Comparison of ENCODE assay signal across 12 cellular contexts in the genomic region with DNA sequence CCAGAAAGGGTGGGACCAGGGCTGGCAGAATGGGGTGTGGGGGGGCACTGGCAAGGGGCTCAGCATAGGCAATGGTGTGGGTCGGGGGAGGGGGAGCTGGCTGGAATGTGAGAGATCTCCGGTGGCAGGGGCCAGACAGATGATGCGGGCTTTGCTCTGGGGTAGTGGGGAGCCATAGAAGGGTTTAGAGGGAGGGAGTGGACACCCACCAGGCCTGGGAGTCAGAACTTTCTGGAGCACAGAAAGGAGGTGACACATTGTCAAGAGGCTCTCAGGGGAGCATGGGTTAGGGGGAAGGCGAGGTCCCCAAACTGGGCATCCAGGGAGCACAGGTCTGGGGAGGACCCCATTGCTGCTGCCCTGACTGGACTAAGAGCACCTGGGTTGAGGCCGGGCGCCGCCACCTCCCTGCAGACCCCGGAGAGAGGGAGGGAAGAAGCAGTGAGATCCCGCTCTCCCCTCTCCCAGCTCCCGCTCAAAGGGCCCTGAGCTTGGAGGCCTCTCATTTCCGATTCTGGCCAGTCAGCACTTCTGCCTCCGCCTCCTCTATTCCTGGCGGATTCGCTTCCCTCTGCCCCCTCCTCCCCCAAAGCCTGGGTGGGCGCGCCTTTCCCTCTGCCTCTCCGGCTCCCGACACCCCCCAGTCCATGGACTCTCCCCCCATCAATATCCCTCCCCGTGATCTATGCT. TPM values are rescaled to one million over a fixed set of nuclear protein-coding genes. Genes with fewer than 3 reads are reported as not detected.
DNase-seq lines count a peak whose midpoint lies in the region; ATAC-seq, FAIRE-seq and TF ChIP-seq lines count a peak whose summit lies in the region.
"Had no signal": no experiment of that assay in that cellular context is flagged by ENCODE, and none has a peak within 500 bp of the region (broad histone marks: within the 10 kb centered on the region; RNA-seq: fewer than 3 reads in every experiment).

No MANE protein-coding gene starts in this region.

- no peak for TF ChIP-seq CTCF in choroid plexus epithelial cell (conservative IDR thresholded peaks at IDR 0.05; ENCODE audit: low read depth, low read length)
- no peak for TF ChIP-seq CTCF in kidney (IDR thresholded peaks at IDR 0.05; ENCODE audit: borderline replicate concordance, extremely low read depth, insufficient read depth)

- WGBS in GM23248 (ENCODE audit: low coverage in 1 of 2, low lambda C conversion rate in 2 of 2, missing lambda C conversion rate in 2 of 2), 2 experiments = 32 to 50% methylated on average over 8 to 18 of the region's 19 CpGs

- H3K79me2 ChIP-seq in GM23248 (ENCODE audit: insufficient read depth) = peaks cover 60% of the 10 kb centered on the region

- peak; percentile 64 for ATAC-seq in sciatic nerve
- ATAC-seq in GM18861 (IDR thresholded peaks at IDR 0.05; ENCODE audit: unreplicated experiment) = no peak
- no peak for ATAC-seq in activated CD4-positive, CD25-positive, alpha-beta regulatory T cell treated with anti-CD3 and anti-CD28 coated beads, Interleukin-2, amount 50 U/mL, for 24 hours
- ATAC-seq: stimulated activated naive CD8-positive, alpha-beta T cell treated with anti-CD3 and anti-CD28 coated beads, Interleukin-15, Interleukin-2, amounts not matched to agents 100 U/mL and 50 U/mL, for 24 hours had no signal

- H3K4me3 ChIP-seq in GM23248 (no peak overlapping the region), choroid plexus epithelial cell (ENCODE audit: low read depth, low read length) (no peak overlapping the region), kidney (ENCODE audit: low read length in 2 of 2) (no peak overlapping the region)
- H3K4me3 ChIP-seq: PC-9 had no signal

- FAIRE-seq in kidney (lab: Jason Lieb, UNC) = no peak

- peak overlapping the region; percentile 84 for H3K27ac ChIP-seq in GM23248
- peak overlapping the region; percentile 94 to 98 for H3K27ac ChIP-seq in kidney (ENCODE audit: low read depth in 2 of 2, low read length in 2 of 2)
- H3K27ac ChIP-seq: epithelial cell of prostate, PC-9 had no signal

- H4K20me1 ChIP-seq in GM23248 (ENCODE audit: insufficient read depth) = no peaks in the 10 kb centered on the region

- peak overlapping the region; percentile 47 for H3K4me2 ChIP-seq in GM23248 (ENCODE audit: unreplicated experiment)
- H3K4me2 ChIP-seq: PC-9 had no signal

- no peaks in the 10 kb centered on the region for H3K9me2 ChIP-seq in GM23248 (ENCODE audit: insufficient read depth)

- H3K9ac ChIP-seq in GM23248 = peak overlapping the region; percentile 44
- peak overlapping the region in 1 of 2 donors; percentile 61 for H3K9ac ChIP-seq in kidney (ENCODE audit: low read length in 2 of 2)

- H3K9me3 ChIP-seq in GM23248 (ENCODE audit: low read depth) (no peaks in the 10 kb centered on the region), kidney (ENCODE audit: control insufficient read depth in 1 of 2, low read length in 2 of 2) (no peaks in the 10 kb centered on the region)

- intact Hi-C loops in kidney (cut with DNase I) = no loop called here
- intact Hi-C loops in sciatic nerve (cut with DNase I) = no loop called here

- H3K27me3 ChIP-seq in GM23248 (replicated peaks; ENCODE audit: insufficient read depth) = no peaks in the 10 kb centered on the region

- H3F3A ChIP-seq in GM23248 (ENCODE audit: insufficient read depth) = peaks cover 20% of the 10 kb centered on the region; the same call in 1 of the 2 replicates

- DNase-seq in GM23248 (peak; percentile 70), choroid plexus epithelial cell (ENCODE audit: low read depth) (peak; percentile 56), kidney (no peak), sciatic nerve (ENCODE audit: low spot score) (no peak), NCI-H748 (lab: John Stamatoyannopoulos, UW; ENCODE audit: unreplicated experiment) (no peak)
- DNase-seq in activated CD4-positive, alpha-beta T cell treated with anti-CD3 and anti-CD28 coated beads for 48 hours = no peak
- DNase-seq: KBM-7; PC-9; stimulated activated naive CD8-positive, alpha-beta T cell treated with anti-CD3 and anti-CD28 coated beads, Interleukin-15, Interleukin-2, amounts not matched to agents 100 U/mL and 50 U/mL, for 24 hours had no signal

- H3K36me3 ChIP-seq in GM23248 (ENCODE audit: low read depth) (peaks cover 25% of the 10 kb centered on the region), kidney (ENCODE audit: control insufficient read depth in 1 of 2, insufficient read depth in 2 of 2, low read length in 2 of 2) (peaks cover 7 to 19% of the 10 kb centered on the region in 2 donors)

- in situ Hi-C loops in GM23248 (cut with MboI) = no loop called here

- H2AFZ ChIP-seq in GM23248 = no peak overlapping the region
- H2AFZ ChIP-seq: PC-9 had no signal

- H3K4me1 ChIP-seq in GM23248 (ENCODE audit: insufficient read depth) = peaks cover 28% of the 10 kb centered on the region
- H3K4me1 ChIP-seq in kidney (ENCODE audit: control insufficient read depth in 1 of 2, insufficient read depth in 1 of 2, low read depth in 1 of 2, low read length in 2 of 2) = peaks cover 18 to 33% of the 10 kb centered on the region in 2 donors

RNA-seq across cellular contexts. Expression of gene SMIM24, which starts 21.6 kb away (rescaled TPM):
- not detected in 2 replicates for total RNA-seq in GM23248 (2014; rRNA removed; shearing (Covaris generic))
- not detected in 2 replicates for polyA plus RNA-seq in GM23248 (2016; fragmentation: Nextera tagmentation; extraction: Ambion mirVana)
- total RNA-seq in kidney = 49.8 TPM
- polyA plus RNA-seq in kidney (ENCODE audit: insufficient read depth, low read depth, low replicate concordance) = 1,108 TPM
- not detected for total RNA-seq in sciatic nerve
- total RNA-seq: PC-9 had no signal

RNA-seq across cellular contexts. Expression of gene SMIM44, which starts 24.5 kb away (rescaled TPM):
- not detected in 2 replicates for total RNA-seq in GM23248 (2014; rRNA removed; shearing (Covaris generic))
- not detected in 2 replicates for polyA plus RNA-seq in GM23248 (2016; fragmentation: Nextera tagmentation; extraction: Ambion mirVana)
- not detected for total RNA-seq in kidney
- polyA plus RNA-seq in kidney (ENCODE audit: insufficient read depth, low read depth, low replicate concordance) = not detected
- total RNA-seq in sciatic nerve = not detected
- total RNA-seq: PC-9 had no signal

RNA-seq across cellular contexts. Expression of gene DOHH, which starts 41.7 kb away (rescaled TPM):
- total RNA-seq in GM23248 (2014; rRNA removed; shearing (Covaris generic)) = 17.5 and 20.4 TPM in 2 replicates
- polyA plus RNA-seq in GM23248 (2016; fragmentation: Nextera tagmentation; extraction: Ambion mirVana) = 15.0 and 16.9 TPM in 2 replicates
- 12.2 TPM for total RNA-seq in kidney
- 20.2 TPM for polyA plus RNA-seq in kidney (ENCODE audit: insufficient read depth, low read depth, low replicate concordance)
- 8.4 TPM for total RNA-seq in sciatic nerve

RNA-seq across cellular contexts. Expression of gene FZR1, which starts 47.4 kb away (rescaled TPM):
- total RNA-seq in GM23248 (2014; rRNA removed; shearing (Covaris generic)) = 36.5 and 61.3 TPM in 2 replicates
- 32.3 and 38.4 TPM in 2 replicates for polyA plus RNA-seq in GM23248 (2016; fragmentation: Nextera tagmentation; extraction: Ambion mirVana)
- total RNA-seq in kidney = 48.0 TPM
- 28.4 TPM for polyA plus RNA-seq in kidney (ENCODE audit: insufficient read depth, low read depth, low replicate concordance)
- total RNA-seq in sciatic nerve = 46.1 TPM

Comparison
In these comparisons a context has a peak if more than half of its experiments do, and no peak if none do; other contexts are left out.
1. DNase-seq: peak in GM23248 (single experiment) and choroid plexus epithelial cell (single experiment); none in kidney (single experiment), sciatic nerve (single experiment), activated CD4-positive, alpha-beta T cell treated with anti-CD3 and anti-CD28 coated beads for 48 hours (single experiment) and NCI-H748 (single experiment).
2. RNA of gene SMIM24, which starts 21.6 kb away (total RNA-seq): 49.8 TPM in kidney (single experiment); not detected in sciatic nerve (single experiment) and not detected in GM23248; every median in the first group is over 10 times any median in the second.